30 cellular contexts compared by ENCODE assay signal in the genomic region with DNA sequence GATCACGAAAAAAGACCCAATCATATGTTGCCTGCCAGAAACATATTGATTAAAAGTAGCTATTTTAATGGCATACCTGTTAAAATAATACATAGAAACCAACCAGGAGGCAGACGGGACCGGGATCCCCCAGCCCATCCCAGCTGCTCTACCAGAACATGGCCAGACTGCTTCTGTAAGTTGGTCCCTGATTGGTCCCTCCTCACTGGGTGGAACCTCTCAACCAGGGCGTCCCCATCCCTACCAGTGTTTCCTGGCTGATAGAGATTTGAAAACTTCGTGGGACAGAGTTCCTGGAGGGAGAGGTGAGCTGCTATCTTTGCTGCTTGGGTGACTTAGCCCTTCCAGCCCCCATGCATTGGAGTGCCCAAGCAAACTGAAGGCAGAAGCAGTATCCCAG.
"Had no signal": no experiment of that assay in that cellular context is flagged by ENCODE, and none has a peak within 500 bp of the region (broad histone marks: within the 10 kb centered on the region; RNA-seq: fewer than 3 reads in every experiment).

No MANE protein-coding gene starts in this region.

- H3K4me1 Mint-ChIP-seq: activated naive CD4-positive, alpha-beta T cell treated with anti-CD3 and anti-CD28 coated beads, Interleukin-2, amount 50 U/mL, for 24 hours; activated naive CD8-positive, alpha-beta T cell treated with anti-CD3 and anti-CD28 coated beads, Interleukin-2, amount 50 U/mL, for 24 hours; brain; central memory CD8-positive, alpha-beta T cell had no signal

- H3K27ac Mint-ChIP-seq: activated CD8-positive, alpha-beta T cell treated with anti-CD3 and anti-CD28 coated beads, Interleukin-2, amount 10 ng/mL, durations not matched to agents 7 days and 5 days; activated naive CD4-positive, alpha-beta T cell treated with anti-CD3 and anti-CD28 coated beads, Interleukin-2, amount 50 U/mL, for 24 hours; activated naive CD8-positive, alpha-beta T cell treated with anti-CD3 and anti-CD28 coated beads, Interleukin-2, amount 50 U/mL, for 24 hours; brain had no signal

- H3K4me3 Mint-ChIP-seq: activated CD8-positive, alpha-beta T cell treated with anti-CD3 and anti-CD28 coated beads, Interleukin-2, amount 10 ng/mL, durations not matched to agents 7 days and 5 days; activated naive CD4-positive, alpha-beta T cell treated with anti-CD3 and anti-CD28 coated beads, Interleukin-2, amount 50 U/mL, for 24 hours; activated naive CD8-positive, alpha-beta T cell treated with anti-CD3 and anti-CD28 coated beads, Interleukin-2, amount 50 U/mL, for 24 hours; brain; central memory CD8-positive, alpha-beta T cell had no signal

- ATAC-seq: activated CD4-positive, CD25-positive, alpha-beta regulatory T cell treated with anti-CD3 and anti-CD28 coated beads, Interleukin-2, amount 50 U/mL, for 24 hours; activated CD8-positive, alpha-beta T cell treated with anti-CD3 and anti-CD28 coated beads, Interleukin-2, amount 10 ng/mL, durations not matched to agents 7 days and 5 days; activated naive CD8-positive, alpha-beta T cell treated with anti-CD3 and anti-CD28 coated beads, Interleukin-2, amount 50 U/mL, for 24 hours; Panc1; Right ventricle myocardium inferior had no signal

- H3K27me3 Mint-ChIP-seq: activated naive CD4-positive, alpha-beta T cell treated with anti-CD3 and anti-CD28 coated beads, Interleukin-2, amount 50 U/mL, for 24 hours; activated naive CD8-positive, alpha-beta T cell treated with anti-CD3 and anti-CD28 coated beads, Interleukin-2, amount 50 U/mL, for 24 hours; brain; central memory CD8-positive, alpha-beta T cell had no signal

- FAIRE-seq: astrocyte had no signal

- H3K36me3 Mint-ChIP-seq: activated naive CD4-positive, alpha-beta T cell treated with anti-CD3 and anti-CD28 coated beads, Interleukin-2, amount 50 U/mL, for 24 hours; brain had no signal

- DNase-seq: activated CD4-positive, alpha-beta T cell treated with anti-CD3 and anti-CD28 coated beads for 48 hours; activated CD4-positive, alpha-beta T cell treated with anti-CD3 and anti-CD28 coated beads, Interleukin-2, amount 50 U/mL, for 4 hours; activated CD8-positive, alpha-beta memory T cell treated with anti-CD3 and anti-CD28 coated beads, Interleukin-2, amount 50 U/mL, for 48 hours; activated CD8-positive, alpha-beta T cell treated with anti-CD3 and anti-CD28 coated beads, Interleukin-2, amount 10 ng/mL, durations not matched to agents 7 days and 5 days; activated naive CD8-positive, alpha-beta T cell treated with anti-CD3 and anti-CD28 coated beads, Interleukin-2, amount 50 U/mL, for 24 hours; activated T-cell treated with anti-CD3 and anti-CD28 coated beads, Interleukin-2, amount 50 U/mL, for 1 hour; amniotic stem cell; Kasumi-1; KBM-7; NCI-H1417; NCI-H1694; NCI-H2029; NCI-H2107; NCI-H2171 treated with DMSO at 0.1 percent for 48 hours; NCI-H226; NCI-H510A; NCI-H526 treated with DMSO at 0.1 percent for 48 hours; NCI-H82; OCI-M1; RPMI8226; SK-N-SH; T-helper 1 cell; WERI-Rb-1 had no signal
